29 cellular contexts compared by ENCODE assay signal in the genomic region with DNA sequence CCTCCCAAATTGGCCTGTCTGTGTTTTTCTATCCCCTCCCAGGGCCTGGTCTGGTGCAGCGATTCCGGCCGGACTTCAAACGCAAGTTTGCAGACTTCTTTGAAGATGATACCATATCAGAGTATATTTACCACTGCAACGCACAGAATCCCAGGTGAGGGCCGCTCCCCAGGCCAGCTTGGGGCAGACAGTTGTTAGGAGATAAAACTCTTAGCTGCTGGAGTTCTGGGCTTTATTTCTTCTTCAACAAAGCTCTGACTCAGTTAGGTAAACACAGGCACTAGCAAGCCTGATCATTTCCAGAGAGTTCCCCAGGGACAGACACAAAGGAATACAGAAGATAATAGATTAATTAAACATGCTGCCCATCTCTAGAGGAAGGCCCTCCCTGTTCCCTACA. TPM values are rescaled to one million over a fixed set of nuclear protein-coding genes. Genes with fewer than 3 reads are reported as not detected.
DNase-seq lines count a peak whose midpoint lies in the region; ATAC-seq, FAIRE-seq and TF ChIP-seq lines count a peak whose summit lies in the region.
"Had no signal": no experiment of that assay in that cellular context is flagged by ENCODE, and none has a peak within 500 bp of the region (broad histone marks: within the 10 kb centered on the region; RNA-seq: fewer than 3 reads in every experiment).

No MANE protein-coding gene starts in this region.

- peak; percentile 13 for DNase-seq in COLO668 (lab: John Stamatoyannopoulos, UW; ENCODE audit: unreplicated experiment)
- peak; percentile 67 for DNase-seq in NCI-H146 (lab: John Stamatoyannopoulos, UW)
- DNase-seq in PC-9, result no peak
- DNase-seq in HepG2 (ENCODE audit: low spot score), result peak; percentile 70
- DNase-seq in stimulated activated CD4-positive, alpha-beta T cell treated with anti-CD3 and anti-CD28 coated beads, Interleukin-2, amount 100 ng/mL, for 24 hours, result no peak
- no peak for DNase-seq in immature natural killer cell
- no peak for DNase-seq in NCI-H2196 (lab: John Stamatoyannopoulos, UW; ENCODE audit: unreplicated experiment)
- DNase-seq in effector CD4-positive, alpha-beta T cell, result no peak
- DNase-seq: ACHN; activated CD4-positive, alpha-beta T cell treated with anti-CD3 and anti-CD28 coated beads, Interleukin-2, amount 10 ng/mL, durations not matched to agents 24 days and 14 days; activated naive CD8-positive, alpha-beta T cell treated with anti-CD3 and anti-CD28 coated beads, Interleukin-2, amount 50 U/mL, for 24 hours; activated T-cell treated with anti-CD3 and anti-CD28 coated beads, Interleukin-2, amount 50 U/mL, for 4 hours; cerebellar nuclear complex; islet precursor cell; KBM-7; left ventricle myocardium inferior; naive thymus-derived CD4-positive, alpha-beta T cell; NCI-H1417 treated with DMSO at 0.1 percent for 48 hours; retina; stimulated activated CD4-positive, alpha-beta T cell treated with anti-CD3 and anti-CD28 coated beads, Interleukin-4, amount 100 ng/mL, for 1 hour; T-helper 9 cell; upper lobe of right lung had no signal

- no peak for FAIRE-seq in HepG2 (lab: Jason Lieb, UNC)
- FAIRE-seq: GM12892 had no signal

- H3K36me3 ChIP-seq in PC-9 (ENCODE audit: low read depth) (peaks cover 56% of the 10 kb centered on the region), HepG2 (replicated peaks in 1 of 2; ENCODE audit: control insufficient read depth in 1 of 2, insufficient read depth in 2 of 2, low read length in 2 of 2) (peaks cover 37 to 84% of the 10 kb centered on the region in 2 experiments)

- H3K79me2 ChIP-seq in PC-9 (ENCODE audit: low read depth) (peaks cover 16% of the 10 kb centered on the region), HepG2 (ENCODE audit: insufficient read depth, low read length) (no peaks in the 10 kb centered on the region)

- H3K4me2 ChIP-seq in PC-9, result no peak overlapping the region
- H3K4me2 ChIP-seq in HepG2 (ENCODE audit: low read depth, low read length), result no peak overlapping the region

- peaks cover 7% of the 10 kb centered on the region in 2 donors for H3K4me1 Mint-ChIP-seq in immature natural killer cell
- H3K4me1 Mint-ChIP-seq: activated naive CD8-positive, alpha-beta T cell treated with anti-CD3 and anti-CD28 coated beads, Interleukin-2, amount 50 U/mL, for 24 hours; mesothelial cell of epicardium had no signal

- H3K27ac ChIP-seq in PC-9 (peak overlapping the region; percentile 4), HepG2 (ENCODE audit: extremely low read length, insufficient read depth, low read length) (no peak overlapping the region)
- H3K27ac ChIP-seq: left ventricle myocardium inferior, upper lobe of right lung, VCaP had no signal

- H3K27ac Mint-ChIP-seq in immature natural killer cell, result no peak overlapping the region
- H3K27ac Mint-ChIP-seq: activated CD4-positive, alpha-beta T cell treated with anti-CD3 and anti-CD28 coated beads, Interleukin-2, amount 10 ng/mL, durations not matched to agents 24 days and 14 days; activated naive CD8-positive, alpha-beta T cell treated with anti-CD3 and anti-CD28 coated beads, Interleukin-2, amount 50 U/mL, for 24 hours; mesothelial cell of epicardium had no signal

- TF ChIP-seq CTCF in PC-9 (conservative IDR thresholded peaks at IDR 0.05) (no peak), HepG2 (CRISPR knock-in tag; IDR thresholded peaks at IDR 0.05) (no peak)

- TF ChIP-seq POLR2A in HepG2 (IDR thresholded peaks at IDR 0.05; ENCODE audit: insufficient read depth in 1 of 2, low read depth in 2 of 2, low read length in 2 of 2), result no peak

- no peak overlapping the region for H3K4me3 Mint-ChIP-seq in immature natural killer cell
- H3K4me3 Mint-ChIP-seq: activated CD4-positive, alpha-beta T cell treated with anti-CD3 and anti-CD28 coated beads, Interleukin-2, amount 10 ng/mL, durations not matched to agents 24 days and 14 days; activated naive CD8-positive, alpha-beta T cell treated with anti-CD3 and anti-CD28 coated beads, Interleukin-2, amount 50 U/mL, for 24 hours; activated T-cell treated with anti-CD3 and anti-CD28 coated beads, Interleukin-2, amount 50 U/mL, for 4 hours; mesothelial cell of epicardium; naive thymus-derived CD4-positive, alpha-beta T cell had no signal

- H3K9ac ChIP-seq in HepG2 (ENCODE audit: insufficient read depth, low read depth, low read length), result no peak overlapping the region

- TF ChIP-seq RAD21 in HepG2 (CRISPR knock-in tag; IDR thresholded peaks at IDR 0.05), result no peak

- in situ Hi-C loops in HepG2 (cut with HindIII; ENCODE audit: extremely low pct_ligation_motif_present, low pct_unique_long_range_greater_than_20kb), result no loop called here

- intact Hi-C loops in PC-9 (cut with micrococcal nuclease; ENCODE audit: unreplicated experiment) (no loop called here), HepG2 (cut with micrococcal nuclease; ENCODE audit: unreplicated experiment) (no loop called here)

- POLR2A ChIA-PET in PC-9 (lab: Charles Lee; ENCODE audit: unreplicated experiment) (interaction anchor here (0.6 kb wide), 1 partner anchor 289 kb away, joined by 4 read pairs; no protein-coding TSS in a partner anchor), HepG2 (lab: Yijun Ruan, JAX) (interaction anchor here (0.8 to 2.3 kb wide), 4 partner anchors 8 to 160 kb away, joined by 3 to 12 read pairs (median 4); partner anchors contain the start of genes ABHD4, DAD1 and OXA1L)

- H3K27me3 Mint-ChIP-seq in immature natural killer cell (ENCODE audit: low read depth in 3 of 3), result peaks cover 0 to 2% (median 1%) of the 10 kb centered on the region in 3 donors
- H3K27me3 Mint-ChIP-seq: activated CD4-positive, alpha-beta T cell treated with anti-CD3 and anti-CD28 coated beads, Interleukin-2, amount 10 ng/mL, durations not matched to agents 24 days and 14 days; activated naive CD8-positive, alpha-beta T cell treated with anti-CD3 and anti-CD28 coated beads, Interleukin-2, amount 50 U/mL, for 24 hours; naive thymus-derived CD4-positive, alpha-beta T cell had no signal

- no peaks in the 10 kb centered on the region for H3K9me2 ChIP-seq in PC-9 (ENCODE audit: insufficient read depth)

- WGBS in HepG2 (ENCODE audit: low lambda C conversion rate), result 80% methylated on average over 6 of the region's 6 CpGs

- H3K4me3 ChIP-seq in PC-9, result no peak overlapping the region
- H3K4me3 ChIP-seq in HepG2 (replicated peaks in 1 of 3; ENCODE audit: insufficient read depth in 1 of 3, low read depth in 2 of 3, low read length in 3 of 3), result no peak overlapping the region
- H3K4me3 ChIP-seq: left ventricle myocardium inferior, upper lobe of right lung had no signal

- ATAC-seq in HepG2, result peak; percentile 22; the same call in 1 of the 3 replicates
- ATAC-seq: activated naive CD8-positive, alpha-beta T cell treated with anti-CD3 and anti-CD28 coated beads, Interleukin-2, amount 50 U/mL, for 24 hours; activated T-cell treated with anti-CD3 and anti-CD28 coated beads, Interleukin-2, amount 50 U/mL, for 4 hours; HCT116; naive thymus-derived CD4-positive, alpha-beta T cell; Right ventricle myocardium inferior; upper lobe of right lung had no signal

- no peak overlapping the region for H2AFZ ChIP-seq in PC-9
- no peak overlapping the region for H2AFZ ChIP-seq in HepG2 (ENCODE audit: low read length)

- H4K20me1 ChIP-seq in PC-9 (ENCODE audit: insufficient read depth), result no peaks in the 10 kb centered on the region
- H4K20me1 ChIP-seq in HepG2 (ENCODE audit: insufficient read depth, low read length), result 0 out of 2 replicates have a peak, but pooled peaks cover 4% of the 10 kb centered on the region

- H3K9me3 Mint-ChIP-seq in immature natural killer cell, result no peaks in the 10 kb centered on the region
- H3K9me3 Mint-ChIP-seq: activated CD4-positive, alpha-beta T cell treated with anti-CD3 and anti-CD28 coated beads, Interleukin-2, amount 10 ng/mL, durations not matched to agents 24 days and 14 days; activated naive CD8-positive, alpha-beta T cell treated with anti-CD3 and anti-CD28 coated beads, Interleukin-2, amount 50 U/mL, for 24 hours; activated T-cell treated with anti-CD3 and anti-CD28 coated beads, Interleukin-2, amount 50 U/mL, for 4 hours; mesothelial cell of epicardium; naive thymus-derived CD4-positive, alpha-beta T cell had no signal

- H3K4me1 ChIP-seq in PC-9 (replicated peaks; ENCODE audit: insufficient read depth), result peaks cover 49% of the 10 kb centered on the region
- peaks cover 9% of the 10 kb centered on the region for H3K4me1 ChIP-seq in HepG2 (ENCODE audit: insufficient read depth, low read length)
- H3K4me1 ChIP-seq: left ventricle myocardium inferior, upper lobe of right lung had no signal

- peaks cover 18% of the 10 kb centered on the region for H3F3A ChIP-seq in PC-9 (ENCODE audit: insufficient read depth, low read depth)

- BruUV-seq in PC-9 (replicated peaks; lab: Mats Ljungman, UMichigan), result no TSS peak
- BruUV-seq in HepG2 (replicated peaks; lab: Mats Ljungman, UMichigan), result no TSS peak

- TF ChIP-seq EP300 in HepG2 (IDR thresholded peaks at IDR 0.05; ENCODE audit: low read depth in 2 of 2, low read length in 2 of 2) (no peak; a peak in 1 of 4 replicates), HepG2 (CRISPR knock-in tag; IDR thresholded peaks at IDR 0.05; ENCODE audit: borderline replicate concordance) (no peak)

- CTCF ChIA-PET in PC-9 (lab: Charles Lee), result no interaction called here
- CTCF ChIA-PET in HepG2 (lab: Yijun Ruan, JAX; ENCODE audit: low intra/inter-chr PET ratio, low total read pairs), result interaction anchor here (1.5 kb wide), 1 partner anchor 9 kb away, joined by 3 read pairs; the partner anchor contains the start of gene ABHD4

- H3K36me3 Mint-ChIP-seq in immature natural killer cell, result peaks cover 41 to 56% (median 52%) of the 10 kb centered on the region in 3 donors

- H3K27me3 ChIP-seq in PC-9 (ENCODE audit: insufficient read depth, low read depth) (no peaks in the 10 kb centered on the region), HepG2 (ENCODE audit: control insufficient read depth in 1 of 2, insufficient read depth in 2 of 2, low read length in 2 of 2) (no peaks in the 10 kb centered on the region)
- H3K27me3 ChIP-seq: upper lobe of right lung had no signal

- no peaks in the 10 kb centered on the region for H3K9me3 ChIP-seq in PC-9 (ENCODE audit: insufficient read depth, low read depth)
- H3K9me3 ChIP-seq in HepG2 (ENCODE audit: low read length), result no peaks in the 10 kb centered on the region
- H3K9me3 ChIP-seq: left ventricle myocardium inferior, upper lobe of right lung had no signal

RNA-seq across cellular contexts. Expression of gene ABHD4, which starts 8.3 kb away (rescaled TPM):
- 62.1 and 83.2 TPM in 2 replicates for total RNA-seq in PC-9 (2021)
- total RNA-seq in HepG2 (2016; rRNA removed; fragmentation: Illumina TruSeq; extraction: Trizol), result 16.1 and 22.8 TPM in 2 replicates
- total RNA-seq in HepG2 (2016; cell fraction: cytosol; rRNA removed; fragmentation: Illumina TruSeq; extraction: Trizol; ENCODE audit: low read depth), result 1.9 and 2.6 TPM in 2 replicates
- 13.5 and 23.6 TPM in 2 replicates for total RNA-seq in HepG2 (2016; cell fraction: insoluble cytoplasmic fraction; rRNA removed; fragmentation: Illumina TruSeq; extraction: Trizol)
- total RNA-seq in HepG2 (2016; cell fraction: membrane; rRNA removed; fragmentation: Illumina TruSeq; extraction: Trizol), result 5.5 and 6.1 TPM in 2 replicates
- 15.3 and 18.4 TPM in 2 replicates for total RNA-seq in HepG2 (2016; cell fraction: nucleus; rRNA removed; fragmentation: Illumina TruSeq; extraction: Trizol)
- polyA plus RNA-seq in HepG2 (2011; rRNA removed), result 47.5 and 48.1 TPM in 2 replicates
- 40.5 and 42.2 TPM in 2 replicates for polyA plus RNA-seq in HepG2 (2011; cell fraction: cytosol; rRNA removed)
- 28.4 and 31.8 TPM in 2 replicates for polyA plus RNA-seq in HepG2 (2011; cell fraction: nucleus; rRNA removed)
- 28.4 and 31.9 TPM in 2 replicates for polyA plus RNA-seq in HepG2 (2012)
- polyA plus RNA-seq in HepG2 (2016; cell fraction: cytosol; fragmentation: Illumina TruSeq; extraction: Trizol; ENCODE audit: low read depth), result 4.3 and 5.4 TPM in 2 replicates
- 31.7 and 36.0 TPM in 2 replicates for polyA plus RNA-seq in HepG2 (2016; cell fraction: insoluble cytoplasmic fraction; fragmentation: Illumina TruSeq; extraction: Trizol; ENCODE audit: low read depth)
- 10.4 and 12.8 TPM in 2 replicates for polyA plus RNA-seq in HepG2 (2016; cell fraction: membrane; fragmentation: Illumina TruSeq; extraction: Trizol; ENCODE audit: low read depth)
- 27.4 and 28.0 TPM in 2 replicates for polyA plus RNA-seq in HepG2 (2016; cell fraction: nucleus; fragmentation: Illumina TruSeq; extraction: Trizol; ENCODE audit: insufficient read depth, low read depth)
- polyA minus RNA-seq in HepG2 (2011; rRNA and poly(A)+ RNA removed; ENCODE audit: low replicate concordance), result 45.6 and 63.5 TPM in 2 replicates
- polyA minus RNA-seq in HepG2 (2011; cell fraction: cytosol; rRNA and poly(A)+ RNA removed), result 14.6 and 19.0 TPM in 2 replicates
- 26.9 and 36.6 TPM in 2 replicates for polyA minus RNA-seq in HepG2 (2011; cell fraction: nucleus; rRNA and poly(A)+ RNA removed)
- polyA plus RNA-seq in immature natural killer cell, result 10 to 100 TPM; 16.2 to 37.5 (median 30.8) TPM

RNA-seq across cellular contexts. Expression of gene DAD1, which starts 17.4 kb away (rescaled TPM):
- total RNA-seq in PC-9 (2021), result 129 and 155 TPM in 2 replicates
- total RNA-seq in HepG2 (2016; rRNA removed; fragmentation: Illumina TruSeq; extraction: Trizol), result 385 and 558 TPM in 2 replicates
- total RNA-seq in HepG2 (2016; cell fraction: cytosol; rRNA removed; fragmentation: Illumina TruSeq; extraction: Trizol; ENCODE audit: low read depth), result 148 and 149 TPM in 2 replicates
- total RNA-seq in HepG2 (2016; cell fraction: insoluble cytoplasmic fraction; rRNA removed; fragmentation: Illumina TruSeq; extraction: Trizol), result 449 and 577 TPM in 2 replicates
- 133 and 150 TPM in 2 replicates for total RNA-seq in HepG2 (2016; cell fraction: membrane; rRNA removed; fragmentation: Illumina TruSeq; extraction: Trizol)
- 382 and 439 TPM in 2 replicates for total RNA-seq in HepG2 (2016; cell fraction: nucleus; rRNA removed; fragmentation: Illumina TruSeq; extraction: Trizol)
- 508 and 626 TPM in 2 replicates for polyA plus RNA-seq in HepG2 (2011; rRNA removed)
- 1,110 and 1,232 TPM in 2 replicates for polyA plus RNA-seq in HepG2 (2011; cell fraction: cytosol; rRNA removed)
- polyA plus RNA-seq in HepG2 (2011; cell fraction: nucleus; rRNA removed), result 187 and 222 TPM in 2 replicates
- polyA plus RNA-seq in HepG2 (2012), result 327 and 493 TPM in 2 replicates
- 141 and 152 TPM in 2 replicates for polyA plus RNA-seq in HepG2 (2016; cell fraction: cytosol; fragmentation: Illumina TruSeq; extraction: Trizol; ENCODE audit: low read depth)
- 395 and 434 TPM in 2 replicates for polyA plus RNA-seq in HepG2 (2016; cell fraction: insoluble cytoplasmic fraction; fragmentation: Illumina TruSeq; extraction: Trizol; ENCODE audit: low read depth)
- 122 and 125 TPM in 2 replicates for polyA plus RNA-seq in HepG2 (2016; cell fraction: membrane; fragmentation: Illumina TruSeq; extraction: Trizol; ENCODE audit: low read depth)
- polyA plus RNA-seq in HepG2 (2016; cell fraction: nucleus; fragmentation: Illumina TruSeq; extraction: Trizol; ENCODE audit: insufficient read depth, low read depth), result 602 and 624 TPM in 2 replicates
- polyA minus RNA-seq in HepG2 (2011; rRNA and poly(A)+ RNA removed; ENCODE audit: low replicate concordance), result 261 and 460 TPM in 2 replicates
- 132 TPM in 2 replicates for polyA minus RNA-seq in HepG2 (2011; cell fraction: cytosol; rRNA and poly(A)+ RNA removed)
- polyA minus RNA-seq in HepG2 (2011; cell fraction: nucleus; rRNA and poly(A)+ RNA removed), result 79.2 and 94.7 TPM in 2 replicates
- polyA plus RNA-seq in immature natural killer cell, result 100 to 1,000 TPM; 602 to 622 (median 602) TPM

RNA-seq across cellular contexts. Expression of gene OR6J1, which starts 37.8 kb away (rescaled TPM):
- total RNA-seq in PC-9 (2021), result 0.11 TPM in 1 of 2 replicates, not detected in the other
- total RNA-seq in HepG2 (2016; rRNA removed; fragmentation: Illumina TruSeq; extraction: Trizol), result not detected in 2 replicates
- total RNA-seq in HepG2 (2016; cell fraction: cytosol; rRNA removed; fragmentation: Illumina TruSeq; extraction: Trizol; ENCODE audit: low read depth), result not detected in 2 replicates
- not detected in 2 replicates for total RNA-seq in HepG2 (2016; cell fraction: insoluble cytoplasmic fraction; rRNA removed; fragmentation: Illumina TruSeq; extraction: Trizol)
- not detected in 2 replicates for total RNA-seq in HepG2 (2016; cell fraction: membrane; rRNA removed; fragmentation: Illumina TruSeq; extraction: Trizol)
- total RNA-seq in HepG2 (2016; cell fraction: nucleus; rRNA removed; fragmentation: Illumina TruSeq; extraction: Trizol), result not detected in 2 replicates
- not detected in 2 replicates for polyA plus RNA-seq in HepG2 (2011; rRNA removed)
- polyA plus RNA-seq in HepG2 (2011; cell fraction: cytosol; rRNA removed), result not detected in 2 replicates
- not detected in 2 replicates for polyA plus RNA-seq in HepG2 (2011; cell fraction: nucleus; rRNA removed)
- not detected in 2 replicates for polyA plus RNA-seq in HepG2 (2012)
- polyA plus RNA-seq in HepG2 (2016; cell fraction: cytosol; fragmentation: Illumina TruSeq; extraction: Trizol; ENCODE audit: low read depth), result not detected in 2 replicates
- polyA plus RNA-seq in HepG2 (2016; cell fraction: insoluble cytoplasmic fraction; fragmentation: Illumina TruSeq; extraction: Trizol; ENCODE audit: low read depth), result not detected in 2 replicates
- not detected in 2 replicates for polyA plus RNA-seq in HepG2 (2016; cell fraction: membrane; fragmentation: Illumina TruSeq; extraction: Trizol; ENCODE audit: low read depth)
- not detected in 2 replicates for polyA plus RNA-seq in HepG2 (2016; cell fraction: nucleus; fragmentation: Illumina TruSeq; extraction: Trizol; ENCODE audit: insufficient read depth, low read depth)
- polyA minus RNA-seq in HepG2 (2011; rRNA and poly(A)+ RNA removed; ENCODE audit: low replicate concordance), result not detected in 2 replicates
- polyA minus RNA-seq in HepG2 (2011; cell fraction: cytosol; rRNA and poly(A)+ RNA removed), result not detected in 2 replicates
- polyA minus RNA-seq in HepG2 (2011; cell fraction: nucleus; rRNA and poly(A)+ RNA removed), result not detected in 2 replicates
- polyA plus RNA-seq in immature natural killer cell, result not detected
- total RNA-seq: activated CD4-positive, alpha-beta T cell treated with anti-CD3 and anti-CD28 coated beads, Interleukin-2, amount 10 ng/mL, durations not matched to agents 24 days and 14 days; activated T-cell treated with anti-CD3 and anti-CD28 coated beads, Interleukin-2, amount 50 U/mL, for 4 hours; HT-29; left ventricle myocardium inferior; mesothelial cell of epicardium; naive thymus-derived CD4-positive, alpha-beta T cell; Right ventricle myocardium inferior; upper lobe of right lung had no signal
- polyA plus RNA-seq: BJ; naive thymus-derived CD4-positive, alpha-beta T cell had no signal

Comparison
In these comparisons a context has a peak if more than half of its experiments do, and no peak if none do; other contexts are left out.
1. DNase-seq: peak in COLO668 (single experiment), NCI-H146 (single experiment) and HepG2 (single experiment); none in PC-9 (0 of 2), stimulated activated CD4-positive, alpha-beta T cell treated with anti-CD3 and anti-CD28 coated beads, Interleukin-2, amount 100 ng/mL, for 24 hours (0 of 2), immature natural killer cell (0 of 3), NCI-H2196 (single experiment) and effector CD4-positive, alpha-beta T cell (single experiment).